ENCODE assay signal across 4 cellular contexts in genomic region chr20:4663044-4663443, GRCh38.
TF ChIP-seq lines count a peak whose summit lies in the region.

No MANE protein-coding gene starts in this region.

TF ChIP-seq in SK-N-SH, 30 proteins besides CTCF, POLR2A, EP300 and RAD21:
- TF ChIP-seq TAF1 (IDR thresholded peaks at IDR 0.05; ENCODE audit: borderline replicate concordance, low read depth, low read length) (no peak), PBX3 (IDR thresholded peaks at IDR 0.05) (no peak)

TF ChIP-seq in SK-N-SH treated with all-trans-retinoic acid at 6 μM for 48 hours, 23 proteins besides CTCF, POLR2A, EP300 and RAD21:
- no peak for TF ChIP-seq ZFP3 (CRISPR knock-in tag; IDR thresholded peaks at IDR 0.05)
- TF ChIP-seq ZNF8 (CRISPR knock-in tag; IDR thresholded peaks at IDR 0.05): no peak
- TF ChIP-seq ZC3H10 (CRISPR knock-in tag; IDR thresholded peaks at IDR 0.05): no peak
- TF ChIP-seq SNAI2 (CRISPR knock-in tag; IDR thresholded peaks at IDR 0.05): no peak
- TF ChIP-seq ZNF565 (CRISPR knock-in tag; conservative IDR thresholded peaks at IDR 0.05; ENCODE audit: low read depth): no peak
- no peak for TF ChIP-seq ZFP30 (CRISPR knock-in tag; IDR thresholded peaks at IDR 0.05)
- TF ChIP-seq PATZ1 (CRISPR knock-in tag; IDR thresholded peaks at IDR 0.05; ENCODE audit: borderline replicate concordance): no peak
- no peak for TF ChIP-seq OSR1 (CRISPR knock-in tag; IDR thresholded peaks at IDR 0.05)
- TF ChIP-seq ZNF70 (CRISPR knock-in tag; IDR thresholded peaks at IDR 0.05): no peak
- TF ChIP-seq TCF4 (CRISPR knock-in tag; IDR thresholded peaks at IDR 0.05; ENCODE audit: borderline replicate concordance): no peak
- TF ChIP-seq ISL1 (CRISPR knock-in tag; IDR thresholded peaks at IDR 0.05): no peak
- no peak for TF ChIP-seq ESRRG (CRISPR knock-in tag; IDR thresholded peaks at IDR 0.05)
- no peak for TF ChIP-seq PPARA (CRISPR knock-in tag; IDR thresholded peaks at IDR 0.05; ENCODE audit: borderline replicate concordance)

TF ChIP-seq in HEK293, 187 proteins besides CTCF, POLR2A, EP300 and RAD21:
- TF ChIP-seq GLIS1 (tag by site-specific recombination; IDR thresholded peaks at IDR 0.05): peak; percentile 93
- TF ChIP-seq ZNF549 (tag by site-specific recombination; IDR thresholded peaks at IDR 0.05): no peak
- TF ChIP-seq ZIC2 (tag by site-specific recombination; IDR thresholded peaks at IDR 0.05): peak; percentile 99

TF ChIP-seq in HepG2, 621 proteins besides CTCF, POLR2A, EP300 and RAD21:
- TF ChIP-seq SIN3A (IDR thresholded peaks at IDR 0.05; ENCODE audit: borderline replicate concordance, low read depth, low read length): no peak
- no peak for TF ChIP-seq HHEX (CRISPR knock-in tag; IDR thresholded peaks at IDR 0.05)
- no peak for TF ChIP-seq ZNF569 (CRISPR knock-in tag; IDR thresholded peaks at IDR 0.05; ENCODE audit: borderline replicate concordance)
- TF ChIP-seq PPARG (CRISPR knock-in tag; conservative IDR thresholded peaks at IDR 0.05): no peak
- TF ChIP-seq ZNF264 (CRISPR knock-in tag; IDR thresholded peaks at IDR 0.05): no peak
- TF ChIP-seq NKX3-1 (CRISPR knock-in tag; IDR thresholded peaks at IDR 0.05): no peak
- TF ChIP-seq KAT8 (CRISPR knock-in tag; IDR thresholded peaks at IDR 0.05): no peak
- no peak for TF ChIP-seq ETS1 (CRISPR knock-in tag; IDR thresholded peaks at IDR 0.05)
- TF ChIP-seq HOXA3 (CRISPR knock-in tag; IDR thresholded peaks at IDR 0.05): no peak
- TF ChIP-seq SNRNP70 (IDR thresholded peaks at IDR 0.05; ENCODE audit: low read depth, low read length): no peak
